In the genomic region with DNA sequence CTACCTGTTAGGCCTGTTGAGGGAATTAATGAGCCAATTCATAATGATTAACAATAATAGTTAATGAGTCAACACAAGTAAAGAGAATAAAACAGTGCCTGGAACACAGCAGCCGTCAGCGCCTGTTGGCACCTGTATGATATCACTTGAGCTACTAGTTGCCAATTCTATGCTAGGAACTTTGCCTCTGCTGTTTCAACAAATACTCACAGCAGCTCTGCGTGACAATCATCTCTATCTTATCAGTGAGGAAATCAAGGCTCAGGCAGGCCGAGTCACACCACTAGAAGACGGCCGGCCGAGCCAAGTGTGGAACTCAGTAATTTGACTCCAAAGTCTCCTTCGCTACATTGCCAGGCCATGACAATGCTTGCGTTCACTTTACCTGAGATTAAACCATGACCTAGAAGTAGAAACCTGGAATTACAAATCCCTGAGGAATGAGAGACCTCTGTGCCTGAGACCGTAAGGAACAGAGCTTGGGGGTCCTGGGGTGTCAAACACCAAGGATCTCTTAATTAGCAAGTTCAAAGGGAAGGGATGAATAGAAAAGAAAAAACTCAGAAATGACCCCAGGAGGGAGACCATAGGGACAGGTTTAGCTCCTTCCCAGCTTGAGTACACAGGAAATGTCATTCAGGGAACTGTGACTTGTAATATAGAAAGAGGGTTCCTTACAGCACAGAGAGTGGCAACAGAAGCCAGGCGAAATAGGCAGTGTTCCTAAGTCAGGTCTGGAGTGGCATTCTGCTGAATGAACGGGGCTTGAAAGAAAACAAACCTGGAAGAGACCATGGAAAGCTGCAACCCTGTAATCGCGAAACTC, we compare ENCODE assay signal across 10 cellular contexts.
DNase-seq lines count a peak whose midpoint lies in the region; ATAC-seq and TF ChIP-seq lines count a peak whose summit lies in the region.
"Had no signal": no experiment of that assay in that cellular context is flagged by ENCODE, and none has a peak within 500 bp of the region (broad histone marks: within the 10 kb centered on the region; RNA-seq: fewer than 3 reads in every experiment).

No MANE protein-coding gene starts in this region.

- H3K79me2 ChIP-seq in parathyroid adenoma = no peaks in the 10 kb centered on the region

- TF ChIP-seq CTCF in Panc1 (IDR thresholded peaks at IDR 0.05) = no peak
- TF ChIP-seq CTCF in parathyroid adenoma (IDR thresholded peaks at IDR 0.05) = no peak

- ATAC-seq in Panc1 = peak; percentile 91
- ATAC-seq in HG02938 (IDR thresholded peaks at IDR 0.05; ENCODE audit: unreplicated experiment) = no peak

- in situ Hi-C loops in Panc1 (cut with HindIII; ENCODE audit: low pct_unique_long_range_greater_than_20kb, low sequenced_read_pairs) = no loop called here

- H3K27me3 ChIP-seq in Panc1 (ENCODE audit: control insufficient read depth, insufficient read depth, low read length) (no peaks in the 10 kb centered on the region), parathyroid adenoma (ENCODE audit: control insufficient read depth, insufficient read depth, low read length) (no peaks in the 10 kb centered on the region)

- H3K9me3 ChIP-seq in Panc1 (ENCODE audit: control insufficient read depth, insufficient read depth, low read depth, low read length) = peaks cover 3% of the 10 kb centered on the region; the same call in 1 of the 2 replicates
- H3K9me3 ChIP-seq in parathyroid adenoma (ENCODE audit: control insufficient read depth, low read length) = no peaks in the 10 kb centered on the region

- POLR2A ChIA-PET in Panc1 (lab: Charles Lee) = no interaction called here

- intact Hi-C loops in Panc1 (cut with micrococcal nuclease; ENCODE audit: unreplicated experiment) = no loop called here

- no peak overlapping the region for H3K9ac ChIP-seq in parathyroid adenoma

- peak overlapping the region; percentile 24 for H3K4me2 ChIP-seq in parathyroid adenoma (ENCODE audit: low read length)

- H3K27ac ChIP-seq in Panc1 (ENCODE audit: low read length) = peak overlapping the region; percentile 88
- H3K27ac ChIP-seq in parathyroid adenoma = peak overlapping the region; percentile 4

- no TSS peak for BruUV-seq in Panc1 (replicated peaks; lab: Mats Ljungman, UMichigan)

- H3K36me3 ChIP-seq in Panc1 (ENCODE audit: control insufficient read depth, insufficient read depth, low read length) = no peaks in the 10 kb centered on the region
- H3K36me3 ChIP-seq in parathyroid adenoma (ENCODE audit: control insufficient read depth, insufficient read depth, low read length) = no peaks in the 10 kb centered on the region

- no peak overlapping the region for H2AFZ ChIP-seq in parathyroid adenoma

- H3K4me1 ChIP-seq in Panc1 (ENCODE audit: control insufficient read depth, insufficient read depth, low read length) = peaks cover 20% of the 10 kb centered on the region
- peaks cover 5% of the 10 kb centered on the region for H3K4me1 ChIP-seq in parathyroid adenoma

- peak; percentile 18 for DNase-seq in GF-D8 (lab: John Stamatoyannopoulos, UW)
- no peak for DNase-seq in Panc1 (ENCODE audit: low read depth, low spot score)
- DNase-seq in fibroblast of gingiva (ENCODE audit: low read depth) = peak; percentile 29
- no peak for DNase-seq in mesenteric fat pad (ENCODE audit: low spot score)
- no peak for DNase-seq in pons (ENCODE audit: low spot score)
- DNase-seq in NCI-H146 treated with DMSO at 0.1 percent for 48 hours (lab: John Stamatoyannopoulos, UW; ENCODE audit: unreplicated experiment) = no peak
- DNase-seq: HCEC 1CT, NCI-H1417 treated with DMSO at 0.1 percent for 48 hours had no signal

- H3K4me3 ChIP-seq in Panc1 (ENCODE audit: low read depth in 2 of 2, low read length in 2 of 2) (no peak overlapping the region), parathyroid adenoma (ENCODE audit: low read depth, low read length) (peak overlapping the region; percentile 17)

- CTCF ChIA-PET in Panc1 (lab: Charles Lee) = interaction anchor here (0.6 kb wide), 1 partner anchor 452 kb away, joined by 4 read pairs; no protein-coding TSS in a partner anchor

Comparison
In these comparisons a context has a peak if more than half of its experiments do, and no peak if none do; other contexts are left out.
1. DNase-seq: peak in GF-D8 (single experiment) and fibroblast of gingiva (single experiment); none in Panc1 (single experiment), mesenteric fat pad (single experiment), pons (single experiment) and NCI-H146 treated with DMSO at 0.1 percent for 48 hours (single experiment).